Comparison of ENCODE assay signal across 1 cellular context in genomic region chr1:47914218-47914937, GRCh38.
TF ChIP-seq lines count a peak whose summit lies in the region.

No MANE protein-coding gene starts in this region.

TF ChIP-seq in H1, 55 proteins besides CTCF, POLR2A, EP300 and RAD21:
- TF ChIP-seq SRF (IDR thresholded peaks at IDR 0.05; ENCODE audit: low read depth, low read length) (no peak), SP2 (IDR thresholded peaks at IDR 0.05; ENCODE audit: low read length) (no peak), TBP (IDR thresholded peaks at IDR 0.05; ENCODE audit: low read depth, low read length) (no peak), MAFK (IDR thresholded peaks at IDR 0.05; ENCODE audit: low read depth, low read length) (peak; percentile 60), RBBP5 (IDR thresholded peaks at IDR 0.05; ENCODE audit: borderline replicate concordance, low read depth, low read length) (no peak)
